Comparison of ENCODE assay signal across 1 cellular context in genomic region chr15:75167588-75168076, GRCh38.
TF ChIP-seq lines count a peak whose summit lies in the region.

No MANE protein-coding gene starts in this region.

TF ChIP-seq in K562, 482 proteins besides CTCF, POLR2A, EP300 and RAD21 (continued from another document and continues in another):
- no peak for TF ChIP-seq PHF21A (IDR thresholded peaks at IDR 0.05; ENCODE audit: borderline replicate concordance, low read depth)
- 0 out of 2 replicates have a peak, but pooled peaks have one; percentile 13 for TF ChIP-seq ZEB2 (IDR thresholded peaks at IDR 0.05)
- no peak for TF ChIP-seq ZNF785 (CRISPR knock-in tag; IDR thresholded peaks at IDR 0.05)
- no peak for TF ChIP-seq PYGO2 (tag; IDR thresholded peaks at IDR 0.05)
- TF ChIP-seq FOXK2 (conservative IDR thresholded peaks at IDR 0.05 in 1 of 2, IDR thresholded peaks at IDR 0.05 in 1 of 2; ENCODE audit: low read depth in 2 of 2) = peak; percentile 23 to 56; a peak in 1 of 4 replicates
- no peak for TF ChIP-seq TEAD1 (CRISPR knock-in tag; IDR thresholded peaks at IDR 0.05)
- no peak for TF ChIP-seq SFPQ (IDR thresholded peaks at IDR 0.05; ENCODE audit: low read depth, low read length)
- TF ChIP-seq, protein P1, sequence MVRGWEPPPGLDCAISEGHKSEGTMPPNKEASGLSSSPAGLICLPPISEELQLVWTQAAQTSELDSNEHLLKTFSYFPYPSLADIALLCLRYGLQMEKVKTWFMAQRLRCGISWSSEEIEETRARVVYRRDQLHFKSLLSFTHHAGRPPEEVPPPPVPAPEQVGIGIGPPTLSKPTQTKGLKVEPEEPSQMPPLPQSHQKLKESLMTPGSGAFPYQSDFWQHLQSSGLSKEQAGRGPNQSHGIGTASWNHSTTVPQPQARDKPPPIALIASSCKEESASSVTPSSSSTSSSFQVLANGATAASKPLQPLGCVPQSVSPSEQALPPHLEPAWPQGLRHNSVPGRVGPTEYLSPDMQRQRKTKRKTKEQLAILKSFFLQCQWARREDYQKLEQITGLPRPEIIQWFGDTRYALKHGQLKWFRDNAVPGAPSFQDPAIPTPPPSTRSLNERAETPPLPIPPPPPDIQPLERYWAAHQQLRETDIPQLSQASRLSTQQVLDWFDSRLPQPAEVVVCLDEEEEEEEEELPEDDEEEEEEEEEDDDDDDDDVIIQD (CRISPR knock-in tag; IDR thresholded peaks at IDR 0.05) = no peak
- TF ChIP-seq ETV1 (tag; conservative IDR thresholded peaks at IDR 0.05; ENCODE audit: low read depth) = no peak
- TF ChIP-seq ZNF79 (CRISPR knock-in tag; IDR thresholded peaks at IDR 0.05; ENCODE audit: low read depth) = no peak
- TF ChIP-seq IFI16 (CRISPR knock-in tag; IDR thresholded peaks at IDR 0.05) = no peak
- TF ChIP-seq, protein P2, sequence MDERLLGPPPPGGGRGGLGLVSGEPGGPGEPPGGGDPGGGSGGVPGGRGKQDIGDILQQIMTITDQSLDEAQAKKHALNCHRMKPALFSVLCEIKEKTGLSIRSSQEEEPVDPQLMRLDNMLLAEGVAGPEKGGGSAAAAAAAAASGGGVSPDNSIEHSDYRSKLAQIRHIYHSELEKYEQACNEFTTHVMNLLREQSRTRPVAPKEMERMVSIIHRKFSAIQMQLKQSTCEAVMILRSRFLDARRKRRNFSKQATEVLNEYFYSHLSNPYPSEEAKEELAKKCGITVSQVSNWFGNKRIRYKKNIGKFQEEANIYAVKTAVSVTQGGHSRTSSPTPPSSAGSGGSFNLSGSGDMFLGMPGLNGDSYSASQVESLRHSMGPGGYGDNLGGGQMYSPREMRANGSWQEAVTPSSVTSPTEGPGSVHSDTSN (CRISPR knock-in tag; IDR thresholded peaks at IDR 0.05; ENCODE audit: low read depth) = no peak
- TF ChIP-seq, protein P2 (tag; conservative IDR thresholded peaks at IDR 0.05; ENCODE audit: low read depth) = peak; percentile 46; the same call in 1 of the 2 replicates
- TF ChIP-seq MYBL2 (IDR thresholded peaks at IDR 0.05; ENCODE audit: low read depth) = no peak
- TF ChIP-seq MYBL2 (CRISPR knock-in tag; IDR thresholded peaks at IDR 0.05; ENCODE audit: borderline replicate concordance) = no peak
- TF ChIP-seq ETV5 (CRISPR knock-in tag; IDR thresholded peaks at IDR 0.05; ENCODE audit: low read depth) = peak; percentile 58; the same call in 1 of the 2 replicates
- no peak for TF ChIP-seq ZNF436 (CRISPR knock-in tag; IDR thresholded peaks at IDR 0.05)
- TF ChIP-seq ZZZ3 (IDR thresholded peaks at IDR 0.05) = no peak
- no peak for TF ChIP-seq ZNF41 (CRISPR knock-in tag; conservative IDR thresholded peaks at IDR 0.05)
- TF ChIP-seq MEIS2 (IDR thresholded peaks at IDR 0.05; ENCODE audit: partially characterized antibody) = peak; percentile 54
- no peak for TF ChIP-seq NR4A1 (CRISPR knock-in tag; IDR thresholded peaks at IDR 0.05)
- no peak for TF ChIP-seq NR4A1 (tag; IDR thresholded peaks at IDR 0.05)
- TF ChIP-seq, protein P3, sequence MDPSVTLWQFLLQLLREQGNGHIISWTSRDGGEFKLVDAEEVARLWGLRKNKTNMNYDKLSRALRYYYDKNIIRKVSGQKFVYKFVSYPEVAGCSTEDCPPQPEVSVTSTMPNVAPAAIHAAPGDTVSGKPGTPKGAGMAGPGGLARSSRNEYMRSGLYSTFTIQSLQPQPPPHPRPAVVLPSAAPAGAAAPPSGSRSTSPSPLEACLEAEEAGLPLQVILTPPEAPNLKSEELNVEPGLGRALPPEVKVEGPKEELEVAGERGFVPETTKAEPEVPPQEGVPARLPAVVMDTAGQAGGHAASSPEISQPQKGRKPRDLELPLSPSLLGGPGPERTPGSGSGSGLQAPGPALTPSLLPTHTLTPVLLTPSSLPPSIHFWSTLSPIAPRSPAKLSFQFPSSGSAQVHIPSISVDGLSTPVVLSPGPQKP (CRISPR knock-in tag; IDR thresholded peaks at IDR 0.05) = no peak
- TF ChIP-seq SETDB1 (IDR thresholded peaks at IDR 0.05; ENCODE audit: low read length) = no peak
- no peak for TF ChIP-seq ZNF133 (CRISPR knock-in tag; IDR thresholded peaks at IDR 0.05)
- TF ChIP-seq TCF7 (IDR thresholded peaks at IDR 0.05; ENCODE audit: borderline replicate concordance) = no peak
- TF ChIP-seq MAFG (tag; conservative IDR thresholded peaks at IDR 0.05) = no peak
- TF ChIP-seq HSF4 (CRISPR knock-in tag; IDR thresholded peaks at IDR 0.05; ENCODE audit: borderline replicate concordance) = no peak
- peak; percentile 68 for TF ChIP-seq MTA2 (IDR thresholded peaks at IDR 0.05; ENCODE audit: low read depth)
- no peak for TF ChIP-seq ZNF699 (CRISPR knock-in tag; IDR thresholded peaks at IDR 0.05; ENCODE audit: insufficient replicate concordance)
- TF ChIP-seq, protein P4, sequence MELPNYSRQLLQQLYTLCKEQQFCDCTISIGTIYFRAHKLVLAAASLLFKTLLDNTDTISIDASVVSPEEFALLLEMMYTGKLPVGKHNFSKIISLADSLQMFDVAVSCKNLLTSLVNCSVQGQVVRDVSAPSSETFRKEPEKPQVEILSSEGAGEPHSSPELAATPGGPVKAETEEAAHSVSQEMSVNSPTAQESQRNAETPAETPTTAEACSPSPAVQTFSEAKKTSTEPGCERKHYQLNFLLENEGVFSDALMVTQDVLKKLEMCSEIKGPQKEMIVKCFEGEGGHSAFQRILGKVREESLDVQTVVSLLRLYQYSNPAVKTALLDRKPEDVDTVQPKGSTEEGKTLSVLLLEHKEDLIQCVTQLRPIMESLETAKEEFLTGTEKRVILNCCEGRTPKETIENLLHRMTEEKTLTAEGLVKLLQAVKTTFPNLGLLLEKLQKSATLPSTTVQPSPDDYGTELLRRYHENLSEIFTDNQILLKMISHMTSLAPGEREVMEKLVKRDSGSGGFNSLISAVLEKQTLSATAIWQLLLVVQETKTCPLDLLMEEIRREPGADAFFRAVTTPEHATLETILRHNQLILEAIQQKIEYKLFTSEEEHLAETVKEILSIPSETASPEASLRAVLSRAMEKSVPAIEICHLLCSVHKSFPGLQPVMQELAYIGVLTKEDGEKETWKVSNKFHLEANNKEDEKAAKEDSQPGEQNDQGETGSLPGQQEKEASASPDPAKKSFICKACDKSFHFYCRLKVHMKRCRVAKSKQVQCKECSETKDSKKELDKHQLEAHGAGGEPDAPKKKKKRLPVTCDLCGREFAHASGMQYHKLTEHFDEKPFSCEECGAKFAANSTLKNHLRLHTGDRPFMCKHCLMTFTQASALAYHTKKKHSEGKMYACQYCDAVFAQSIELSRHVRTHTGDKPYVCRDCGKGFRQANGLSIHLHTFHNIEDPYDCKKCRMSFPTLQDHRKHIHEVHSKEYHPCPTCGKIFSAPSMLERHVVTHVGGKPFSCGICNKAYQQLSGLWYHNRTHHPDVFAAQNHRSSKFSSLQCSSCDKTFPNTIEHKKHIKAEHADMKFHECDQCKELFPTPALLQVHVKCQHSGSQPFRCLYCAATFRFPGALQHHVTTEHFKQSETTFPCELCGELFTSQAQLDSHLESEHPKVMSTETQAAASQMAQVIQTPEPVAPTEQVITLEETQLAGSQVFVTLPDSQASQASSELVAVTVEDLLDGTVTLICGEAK (IDR thresholded peaks at IDR 0.05) = no peak
- TF ChIP-seq, protein P4 (CRISPR knock-in tag; IDR thresholded peaks at IDR 0.05) = no peak
- no peak for TF ChIP-seq MYNN (IDR thresholded peaks at IDR 0.05)
- TF ChIP-seq MYNN (CRISPR knock-in tag; IDR thresholded peaks at IDR 0.05) = no peak
- TF ChIP-seq EGR1 (conservative IDR thresholded peaks at IDR 0.05) = no peak
- TF ChIP-seq ZNF408 (CRISPR knock-in tag; IDR thresholded peaks at IDR 0.05; ENCODE audit: low read depth) = no peak
- TF ChIP-seq FOXJ3 (CRISPR knock-in tag; IDR thresholded peaks at IDR 0.05) = no peak
- no peak for TF ChIP-seq POLR2H (tag; IDR thresholded peaks at IDR 0.05; ENCODE audit: low read depth)
- no peak for TF ChIP-seq PHB2 (IDR thresholded peaks at IDR 0.05; ENCODE audit: low read depth)
- TF ChIP-seq HDAC6 (IDR thresholded peaks at IDR 0.05; ENCODE audit: low read depth, low read length) = no peak
- no peak for TF ChIP-seq PATZ1 (CRISPR knock-in tag; IDR thresholded peaks at IDR 0.05; ENCODE audit: borderline replicate concordance)
- no peak for TF ChIP-seq ZNF695 (CRISPR knock-in tag; IDR thresholded peaks at IDR 0.05)
- no peak for TF ChIP-seq E2F5 (CRISPR knock-in tag; IDR thresholded peaks at IDR 0.05)
- no peak for TF ChIP-seq GTF2F1 (IDR thresholded peaks at IDR 0.05; ENCODE audit: low read depth, low read length)
- no peak for TF ChIP-seq RB1 (IDR thresholded peaks at IDR 0.05; ENCODE audit: low read depth)
- no peak; the same call in none of the 2 replicates for TF ChIP-seq PKNOX1 (IDR thresholded peaks at IDR 0.05)
- TF ChIP-seq ZNF253 (CRISPR knock-in tag; conservative IDR thresholded peaks at IDR 0.05) = no peak
- no peak for TF ChIP-seq ZNF143 (CRISPR knock-in tag; IDR thresholded peaks at IDR 0.05)
- no peak for TF ChIP-seq PCBP2 (IDR thresholded peaks at IDR 0.05; ENCODE audit: low read depth, low read length, poor library complexity, severe bottlenecking)
